1 cellular context compared by ENCODE assay signal in genomic region chr16:3020604-3021448, GRCh38.
TF ChIP-seq lines count a peak whose summit lies in the region.

No MANE protein-coding gene starts in this region.

TF ChIP-seq in HepG2, 621 proteins besides CTCF, POLR2A, EP300 and RAD21 (continued from another document and continues in another):
- TF ChIP-seq GMEB1 (CRISPR knock-in tag; IDR thresholded peaks at IDR 0.05; ENCODE audit: borderline replicate concordance) = peak; percentile 59; the same call in 1 of the 2 replicates
- no peak for TF ChIP-seq IKZF1 (IDR thresholded peaks at IDR 0.05)
- TF ChIP-seq ZNF841 (CRISPR knock-in tag; IDR thresholded peaks at IDR 0.05; ENCODE audit: borderline replicate concordance) = no peak
- no peak for TF ChIP-seq ZNF562 (CRISPR knock-in tag; IDR thresholded peaks at IDR 0.05; ENCODE audit: borderline replicate concordance)
- peak; percentile 53; the same call in 1 of the 2 replicates for TF ChIP-seq ZMYM4 (CRISPR knock-in tag; IDR thresholded peaks at IDR 0.05)
- 0 out of 2 replicates have a peak, but pooled peaks have one; percentile 63 for TF ChIP-seq ELF4 (CRISPR knock-in tag; IDR thresholded peaks at IDR 0.05; ENCODE audit: borderline replicate concordance)
- TF ChIP-seq ZXDC (CRISPR knock-in tag; IDR thresholded peaks at IDR 0.05) = no peak
- TF ChIP-seq ZBTB25 (CRISPR knock-in tag; IDR thresholded peaks at IDR 0.05) = peak; percentile 98
- TF ChIP-seq ATF6 (CRISPR knock-in tag; conservative IDR thresholded peaks at IDR 0.05) = no peak
- no peak for TF ChIP-seq DNMT1 (CRISPR knock-in tag; IDR thresholded peaks at IDR 0.05)
- TF ChIP-seq CAMTA2 (CRISPR knock-in tag; IDR thresholded peaks at IDR 0.05; ENCODE audit: borderline replicate concordance) = no peak
- TF ChIP-seq HHEX (CRISPR knock-in tag; IDR thresholded peaks at IDR 0.05) = no peak
- TF ChIP-seq ZNF282 (IDR thresholded peaks at IDR 0.05; ENCODE audit: partially characterized antibody) = no peak
- TF ChIP-seq ZNF251 (CRISPR knock-in tag; IDR thresholded peaks at IDR 0.05) = no peak
- no peak for TF ChIP-seq CENPT (CRISPR knock-in tag; IDR thresholded peaks at IDR 0.05; ENCODE audit: low read depth)
- peak; percentile 72; the same call in 1 of the 2 replicates for TF ChIP-seq ZNF142 (CRISPR knock-in tag; IDR thresholded peaks at IDR 0.05)
- peak; percentile 59; the same call in 1 of the 2 replicates for TF ChIP-seq MEIS2 (CRISPR knock-in tag; IDR thresholded peaks at IDR 0.05)
- peak; percentile 79 for TF ChIP-seq PHF21A (CRISPR knock-in tag; IDR thresholded peaks at IDR 0.05)
- no peak for TF ChIP-seq TEAD2 (CRISPR knock-in tag; IDR thresholded peaks at IDR 0.05)
- no peak for TF ChIP-seq NFIB (CRISPR knock-in tag; IDR thresholded peaks at IDR 0.05; ENCODE audit: borderline replicate concordance)
- 0 out of 2 replicates have a peak, but pooled peaks have one; percentile 26 for TF ChIP-seq MXD3 (CRISPR knock-in tag; IDR thresholded peaks at IDR 0.05)
- 0 out of 2 replicates have a peak, but pooled peaks have one; percentile 28 for TF ChIP-seq ARHGAP35 (CRISPR knock-in tag; IDR thresholded peaks at IDR 0.05; ENCODE audit: borderline replicate concordance)
- no peak for TF ChIP-seq KIAA2018 (CRISPR knock-in tag; IDR thresholded peaks at IDR 0.05; ENCODE audit: borderline replicate concordance)
- no peak for TF ChIP-seq ZBTB33 (CRISPR knock-in tag; IDR thresholded peaks at IDR 0.05)
- peak in 1 of 2 experiments; percentile 83; a peak in 2 of 4 replicates for TF ChIP-seq KLF16 (CRISPR knock-in tag; IDR thresholded peaks at IDR 0.05)
- peak; percentile 72 for TF ChIP-seq RXRA (CRISPR knock-in tag; IDR thresholded peaks at IDR 0.05)
- no peak for TF ChIP-seq GLMP (CRISPR knock-in tag; IDR thresholded peaks at IDR 0.05; ENCODE audit: borderline replicate concordance)
- TF ChIP-seq ZNF143 (CRISPR knock-in tag; IDR thresholded peaks at IDR 0.05) = peak; percentile 48
